ENCODE assay signal across 8 cellular contexts in the genomic region with DNA sequence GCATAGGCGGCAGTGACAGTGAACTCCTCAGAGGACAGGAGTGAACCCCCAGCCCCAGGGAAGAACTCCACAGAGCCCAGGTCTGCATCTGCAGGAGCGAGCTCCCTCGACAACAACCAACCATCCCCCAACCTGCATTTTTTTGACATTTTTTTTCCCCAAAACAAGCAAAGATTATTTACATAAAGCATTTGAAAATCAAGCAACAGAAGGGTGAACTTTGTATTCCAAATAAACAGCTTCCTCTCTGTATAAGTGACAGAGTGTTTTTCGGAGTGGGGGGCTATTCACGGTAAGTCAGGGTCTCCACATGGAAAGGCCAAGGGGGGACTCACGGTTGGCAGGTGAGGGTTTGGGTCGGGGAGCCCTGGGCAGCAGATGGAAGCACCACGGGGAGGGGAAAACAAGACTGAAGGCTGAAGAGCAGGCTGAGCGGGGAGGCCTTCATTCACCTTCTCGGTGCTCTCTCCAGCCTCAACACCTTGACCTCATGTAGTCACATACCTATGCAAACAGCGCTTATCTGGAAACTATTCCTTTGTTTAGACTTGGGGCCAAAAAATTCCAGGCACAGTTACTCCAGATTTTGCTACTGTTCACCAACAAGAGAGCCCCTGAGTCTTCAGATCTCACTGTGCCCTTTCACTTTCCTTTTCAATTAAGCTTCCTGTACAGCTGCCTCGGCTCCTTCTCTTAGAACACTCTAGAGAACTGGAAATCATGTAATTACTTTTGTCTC. TPM values are rescaled to one million over a fixed set of nuclear protein-coding genes. Genes with fewer than 3 reads are reported as not detected.
A peak's percentile ranks its signal among the peaks of the same experiment; 100 is the strongest.
DNase-seq lines count a peak whose midpoint lies in the region; ATAC-seq and TF ChIP-seq lines count a peak whose summit lies in the region.

No MANE protein-coding gene starts in this region.

- intact Hi-C loops in left ventricle myocardium inferior (cut with micrococcal nuclease) = no loop called here
- intact Hi-C loops in sciatic nerve (cut with DNase I) = no loop called here

- no peaks in the 10 kb centered on the region for H3K27me3 ChIP-seq in GM23248 (replicated peaks; ENCODE audit: insufficient read depth)
- no peaks in the 10 kb centered on the region for H3K27me3 ChIP-seq in left ventricle myocardium inferior (ENCODE audit: low read depth)

- H3K9me3 Mint-ChIP-seq in activated naive CD4-positive, alpha-beta T cell treated with anti-CD3 and anti-CD28 coated beads, Interleukin-2, amount 50 U/mL, for 24 hours = no peaks in the 10 kb centered on the region

- TF ChIP-seq CTCF in left ventricle myocardium inferior (IDR thresholded peaks at IDR 0.05; ENCODE audit: borderline replicate concordance) = no peak

- H3K27ac ChIP-seq in GM23248 = peak overlapping the region; percentile 48
- peak overlapping the region; percentile 91 for H3K27ac ChIP-seq in left ventricle myocardium inferior (replicated peaks)

- in situ Hi-C loops in GM23248 (cut with MboI) = loop anchor here (25.0 kb wide), 1 partner anchor 186 kb away; no protein-coding TSS in a partner anchor

- H3K4me2 ChIP-seq in GM23248 (ENCODE audit: unreplicated experiment) = peak overlapping the region; percentile 97

- DNase-seq in EL (peak; percentile 45), GM23248 (peak; percentile 76), NCI-H69 (lab: John Stamatoyannopoulos, UW) (peak; percentile 12), left ventricle myocardium inferior (no peak), sciatic nerve (ENCODE audit: low spot score) (no peak), NCI-H1105 (lab: John Stamatoyannopoulos, UW) (no peak), NCI-H1092 treated with DMSO at 0.1 percent for 48 hours (lab: John Stamatoyannopoulos, UW) (no peak)

- H3K9me3 ChIP-seq in GM23248 (ENCODE audit: low read depth) (no peaks in the 10 kb centered on the region), left ventricle myocardium inferior (replicated peaks) (no peaks in the 10 kb centered on the region)

- H2AFZ ChIP-seq in GM23248 = peak overlapping the region; percentile 77

- H3K4me1 ChIP-seq in GM23248 (ENCODE audit: insufficient read depth) (peaks cover 6% of the 10 kb centered on the region), left ventricle myocardium inferior (peaks cover 74% of the 10 kb centered on the region)

- no peaks in the 10 kb centered on the region for H3K36me3 Mint-ChIP-seq in activated naive CD4-positive, alpha-beta T cell treated with anti-CD3 and anti-CD28 coated beads, Interleukin-2, amount 50 U/mL, for 24 hours

- no peaks in the 10 kb centered on the region for H3K9me2 ChIP-seq in GM23248 (ENCODE audit: insufficient read depth)

- peaks cover 51% of the 10 kb centered on the region for H3K79me2 ChIP-seq in GM23248 (ENCODE audit: insufficient read depth)

- H4K20me1 ChIP-seq in GM23248 (ENCODE audit: insufficient read depth) = no peaks in the 10 kb centered on the region

- H3K4me3 Mint-ChIP-seq in activated naive CD4-positive, alpha-beta T cell treated with anti-CD3 and anti-CD28 coated beads, Interleukin-2, amount 50 U/mL, for 24 hours = peak overlapping the region; percentile 88

- H3K4me3 ChIP-seq in GM23248 (peak overlapping the region; percentile 69), left ventricle myocardium inferior (peak overlapping the region; percentile 61)

- H3F3A ChIP-seq in GM23248 (ENCODE audit: insufficient read depth) = no peaks in the 10 kb centered on the region

- ATAC-seq in sciatic nerve = peak; percentile 65

- no peaks in the 10 kb centered on the region for H3K27me3 Mint-ChIP-seq in activated naive CD4-positive, alpha-beta T cell treated with anti-CD3 and anti-CD28 coated beads, Interleukin-2, amount 50 U/mL, for 24 hours

- peak overlapping the region; percentile 97 for H3K27ac Mint-ChIP-seq in activated naive CD4-positive, alpha-beta T cell treated with anti-CD3 and anti-CD28 coated beads, Interleukin-2, amount 50 U/mL, for 24 hours

- peaks cover 60% of the 10 kb centered on the region for H3K4me1 Mint-ChIP-seq in activated naive CD4-positive, alpha-beta T cell treated with anti-CD3 and anti-CD28 coated beads, Interleukin-2, amount 50 U/mL, for 24 hours

- H3K9ac ChIP-seq in GM23248 = peak overlapping the region; percentile 71

- H3K36me3 ChIP-seq in GM23248 (ENCODE audit: low read depth) = no peaks in the 10 kb centered on the region
- no peaks in the 10 kb centered on the region for H3K36me3 ChIP-seq in left ventricle myocardium inferior

- WGBS in GM23248 (ENCODE audit: low coverage in 1 of 2, low lambda C conversion rate in 2 of 2, missing lambda C conversion rate in 2 of 2), 2 experiments = 57 to 59% methylated on average over 12 of the region's 12 CpGs

RNA-seq across cellular contexts. Expression of a gene that starts 27.6 kb away (rescaled TPM):
- 11.5 and 12.2 TPM in 2 replicates for total RNA-seq in GM23248 (2014; rRNA removed; shearing (Covaris generic))
- polyA plus RNA-seq in GM23248 (2016; fragmentation: Nextera tagmentation; extraction: Ambion mirVana) = 5.9 and 7.6 TPM in 2 replicates
- total RNA-seq in left ventricle myocardium inferior = 5.9 TPM
- total RNA-seq in sciatic nerve = 60.9 TPM

RNA-seq across cellular contexts. Expression of a gene that starts 47.1 kb away (rescaled TPM):
- total RNA-seq in GM23248 (2014; rRNA removed; shearing (Covaris generic)) = 2.5 and 4.2 TPM in 2 replicates
- 1.7 and 2.3 TPM in 2 replicates for polyA plus RNA-seq in GM23248 (2016; fragmentation: Nextera tagmentation; extraction: Ambion mirVana)
- total RNA-seq in left ventricle myocardium inferior (2.9 TPM), sciatic nerve (10.0 TPM)

Comparison
In these comparisons a context has a peak if more than half of its experiments do, and no peak if none do; other contexts are left out.
1. DNase-seq: peak in EL (single experiment), GM23248 (single experiment) and NCI-H69 (single experiment); none in left ventricle myocardium inferior (single experiment), sciatic nerve (single experiment), NCI-H1105 (single experiment) and NCI-H1092 treated with DMSO at 0.1 percent for 48 hours (single experiment).